In the genomic region with DNA sequence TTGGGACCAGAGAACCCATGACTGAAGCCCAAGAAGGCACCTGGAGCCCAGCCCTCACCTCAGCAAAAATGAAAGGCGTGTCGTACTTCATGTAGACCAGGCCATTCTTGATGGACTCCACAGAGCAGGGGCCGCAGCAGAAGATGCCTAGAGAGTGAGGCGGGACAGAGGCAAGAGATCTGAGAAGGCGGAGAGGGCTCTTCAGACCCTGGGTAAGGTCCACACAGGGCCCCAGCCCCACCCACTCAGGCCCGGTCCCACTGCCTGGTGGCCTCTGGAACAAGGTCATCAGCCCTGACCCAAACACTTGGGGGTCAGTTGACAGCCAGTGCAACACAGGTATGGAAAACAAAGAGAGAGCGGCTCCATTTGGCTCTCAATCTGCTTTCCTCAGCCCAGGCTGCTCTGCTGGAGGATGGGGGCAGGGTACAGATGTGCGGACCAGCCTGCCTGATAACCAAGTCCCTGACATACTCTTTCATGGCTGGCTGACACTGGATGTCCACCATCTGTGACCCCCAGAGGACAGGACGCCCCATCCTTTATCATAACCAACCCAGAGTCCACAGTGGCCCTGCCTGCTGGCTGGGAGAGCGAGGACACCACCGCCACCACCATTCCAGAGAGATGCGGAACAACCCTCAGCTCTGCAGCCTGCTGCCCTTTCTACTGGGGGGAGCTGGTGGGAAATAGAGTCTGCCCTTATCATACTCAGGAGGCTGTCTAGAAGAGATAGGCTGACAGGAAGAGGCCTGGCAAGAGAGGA, we compare ENCODE assay signal across 16 cellular contexts.
"Had no signal": no experiment of that assay in that cellular context is flagged by ENCODE, and none has a peak within 500 bp of the region (broad histone marks: within the 10 kb centered on the region; RNA-seq: fewer than 3 reads in every experiment).

No MANE protein-coding gene starts in this region.

- H3K27me3 ChIP-seq: gastroesophageal sphincter, heart left ventricle, tibial artery had no signal

- DNase-seq: activated CD4-positive, alpha-beta T cell treated with anti-CD3 and anti-CD28 coated beads for 4 hours; activated CD4-positive, alpha-beta T cell treated with anti-CD3 and anti-CD28 coated beads, Interleukin-2, amount 50 U/mL, for 48 hours; activated CD4-positive, CD25-positive, alpha-beta regulatory T cell; activated naive CD4-positive, alpha-beta T cell treated with Interleukin-2 at 50 U/mL for 16 hours; activated naive CD8-positive, alpha-beta T cell treated with anti-CD3 and anti-CD28 coated beads for 36 hours; activated T-cell treated with anti-CD3 and anti-CD28 coated beads, Interleukin-2, amount 50 U/mL, for 48 hours; cerebellar nuclear complex; cortex of kidney; endodermal cell; heart left ventricle; occipital lobe; stimulated activated CD4-positive, alpha-beta T cell treated with anti-CD3 and anti-CD28 coated beads, Interleukin-4, amount 100 ng/mL, for 1 hour; substantia nigra; T-cell had no signal

- H3K9me3 ChIP-seq: gastroesophageal sphincter, heart left ventricle, tibial artery had no signal

- H3K27ac ChIP-seq: gastroesophageal sphincter, heart left ventricle, tibial artery had no signal

- H3K4me3 ChIP-seq: gastroesophageal sphincter, heart left ventricle, tibial artery had no signal

- ATAC-seq: gastroesophageal sphincter, heart left ventricle, T-cell had no signal
